Comparison of ENCODE assay signal across 8 cellular contexts in genomic region chrX:150683536-150684146, GRCh38. TPM values are rescaled to one million over a fixed set of nuclear protein-coding genes. Genes with fewer than 3 reads are reported as not detected.
DNase-seq lines count a peak whose midpoint lies in the region; ATAC-seq and TF ChIP-seq lines count a peak whose summit lies in the region.

No MANE protein-coding gene starts in this region.

- H3K27ac ChIP-seq in A673 (ENCODE audit: low read depth, low read length, poor library complexity, severe bottlenecking) (no peak overlapping the region), left lung (no peak overlapping the region)

- no peak for ATAC-seq in activated CD8-positive, alpha-beta T cell treated with anti-CD3 and anti-CD28 coated beads, Interleukin-2, amount 10 ng/mL, durations not matched to agents 7 days and 5 days
- ATAC-seq in left lung, result peak; percentile 62
- no peak for ATAC-seq in HG02642 (IDR thresholded peaks at IDR 0.05; ENCODE audit: poor library complexity, unreplicated experiment)
- ATAC-seq in GM18520 (IDR thresholded peaks at IDR 0.05; ENCODE audit: unreplicated experiment), result no peak

- H3K4me3 Mint-ChIP-seq in activated CD8-positive, alpha-beta T cell treated with anti-CD3 and anti-CD28 coated beads, Interleukin-2, amount 10 ng/mL, durations not matched to agents 7 days and 5 days, result no peak overlapping the region

- no TSS peak for BruUV-seq in A673 (replicated peaks; lab: Mats Ljungman, UMichigan)

- H3K9me3 ChIP-seq in A673 (ENCODE audit: low read depth, low read length, poor library complexity, severe bottlenecking) (no peaks in the 10 kb centered on the region), left lung (no peaks in the 10 kb centered on the region)

- no peaks in the 10 kb centered on the region for H3K27me3 ChIP-seq in A673 (replicated peaks; ENCODE audit: insufficient read depth, low read depth, low read length, poor library complexity)
- H3K27me3 ChIP-seq in left lung, result no peaks in the 10 kb centered on the region

- intact Hi-C loops in A673 (cut with micrococcal nuclease; ENCODE audit: unreplicated experiment) (no loop called here), left lung (cut with DNase I) (no loop called here)

- H3K9me3 Mint-ChIP-seq in activated CD8-positive, alpha-beta T cell treated with anti-CD3 and anti-CD28 coated beads, Interleukin-2, amount 10 ng/mL, durations not matched to agents 7 days and 5 days (ENCODE audit: insufficient read depth), result no peaks in the 10 kb centered on the region

- peaks cover 8% of the 10 kb centered on the region for H3K4me1 Mint-ChIP-seq in activated CD8-positive, alpha-beta T cell treated with anti-CD3 and anti-CD28 coated beads, Interleukin-2, amount 10 ng/mL, durations not matched to agents 7 days and 5 days (ENCODE audit: low read depth)

- no peak overlapping the region for H3K4me3 ChIP-seq in A673 (ENCODE audit: low read depth, low read length, poor library complexity, severe bottlenecking)
- no peak overlapping the region for H3K4me3 ChIP-seq in left lung

- DNase-seq in A673 (ENCODE audit: low spot score) (peak; percentile 72), EL (peak; percentile 51), NCI-H128 (lab: John Stamatoyannopoulos, UW; ENCODE audit: unreplicated experiment) (peak; percentile 2), left lung (no peak), NCI-H226 (no peak)
- peak; percentile 45 for DNase-seq in activated CD8-positive, alpha-beta T cell treated with anti-CD3 and anti-CD28 coated beads, Interleukin-2, amount 10 ng/mL, durations not matched to agents 7 days and 5 days

- no peaks in the 10 kb centered on the region for H3K27me3 Mint-ChIP-seq in activated CD8-positive, alpha-beta T cell treated with anti-CD3 and anti-CD28 coated beads, Interleukin-2, amount 10 ng/mL, durations not matched to agents 7 days and 5 days (ENCODE audit: low read depth)

- POLR2A ChIA-PET in A673 (lab: Charles Lee; ENCODE audit: low non-redundant PET), result no interaction called here
- POLR2A ChIA-PET in activated CD8-positive, alpha-beta T cell treated with anti-CD3 and anti-CD28 coated beads, Interleukin-2, amount 10 ng/mL, durations not matched to agents 7 days and 5 days (lab: Charles Lee), result interaction anchor here (0.6 to 1.4 kb wide), 4 partner anchors 9 to 116 kb away, joined by 3 to 8 read pairs (median 4); no protein-coding TSS in a partner anchor

- no peak overlapping the region for H3K27ac Mint-ChIP-seq in activated CD8-positive, alpha-beta T cell treated with anti-CD3 and anti-CD28 coated beads, Interleukin-2, amount 10 ng/mL, durations not matched to agents 7 days and 5 days

- TF ChIP-seq CTCF in A673 (conservative IDR thresholded peaks at IDR 0.05; ENCODE audit: low read depth, low read length) (peak; percentile 67), left lung (IDR thresholded peaks at IDR 0.05) (peak; percentile 13 to 33)

- no peaks in the 10 kb centered on the region for H3K36me3 Mint-ChIP-seq in activated CD8-positive, alpha-beta T cell treated with anti-CD3 and anti-CD28 coated beads, Interleukin-2, amount 10 ng/mL, durations not matched to agents 7 days and 5 days (ENCODE audit: low read depth)

- CTCF ChIA-PET in A673 (lab: Charles Lee), result interaction anchor here (0.5 to 1.2 kb wide), 4 partner anchors 32 to 758 kb away, joined by 3 to 10 read pairs (median 4); no protein-coding TSS in a partner anchor
- CTCF ChIA-PET in activated CD8-positive, alpha-beta T cell treated with anti-CD3 and anti-CD28 coated beads, Interleukin-2, amount 10 ng/mL, durations not matched to agents 7 days and 5 days (lab: Charles Lee), result interaction anchor here (0.7 to 3.9 kb wide), 21 partner anchors 10 to 743 kb away, joined by 3 to 65 read pairs (median 4); partner anchors contain the start of gene MTMR1

- H3K4me1 ChIP-seq in A673 (ENCODE audit: insufficient read depth, low read length, poor library complexity, severe bottlenecking), result no peaks in the 10 kb centered on the region
- H3K4me1 ChIP-seq in left lung, result no peaks in the 10 kb centered on the region

- H3K36me3 ChIP-seq in A673 (ENCODE audit: insufficient read depth, low read length, poor library complexity, severe bottlenecking) (no peaks in the 10 kb centered on the region), left lung (no peaks in the 10 kb centered on the region)

RNA-seq across cellular contexts. Expression of gene MTMR1, which starts 9.6 kb away (rescaled TPM):
- total RNA-seq in A673 (2021) (19.8 and 23.6 TPM in 2 replicates), left lung (10 to 100 TPM; 21.1 to 21.9 TPM)
- total RNA-seq in activated CD8-positive, alpha-beta T cell treated with anti-CD3 and anti-CD28 coated beads, Interleukin-2, amount 10 ng/mL, durations not matched to agents 7 days and 5 days, result 10 to 100 TPM; 45.0 to 49.4 TPM

Comparison
In these comparisons a context has a peak if more than half of its experiments do, and no peak if none do; other contexts are left out.
1. DNase-seq: peak in A673 (single experiment), EL (single experiment), NCI-H128 (single experiment) and activated CD8-positive, alpha-beta T cell treated with anti-CD3 and anti-CD28 coated beads, Interleukin-2, amount 10 ng/mL, durations not matched to agents 7 days and 5 days (single experiment); none in left lung (0 of 2) and NCI-H226 (single experiment).